13 cellular contexts compared by ENCODE assay signal in genomic region chr20:62039738-62040137, GRCh38. TPM values are rescaled to one million over a fixed set of nuclear protein-coding genes. Genes with fewer than 3 reads are reported as not detected.
DNase-seq lines count a peak whose midpoint lies in the region; ATAC-seq and TF ChIP-seq lines count a peak whose summit lies in the region.
"Had no signal": no experiment of that assay in that cellular context is flagged by ENCODE, and none has a peak within 500 bp of the region (broad histone marks: within the 10 kb centered on the region; RNA-seq: fewer than 3 reads in every experiment).

No MANE protein-coding gene starts in this region.

- H3K9me3 Mint-ChIP-seq in memory B cell: no peaks in the 10 kb centered on the region
- H3K9me3 Mint-ChIP-seq in T-helper 2 cell treated with Interferon-gamma antibody and Interleukin-4, amounts not matched to agents 5 μg/mL and 100 μg/mL, for 36 hours: no peaks in the 10 kb centered on the region

- H3K9me2 ChIP-seq in OCI-LY7 (ENCODE audit: insufficient read depth, low read length): no peaks in the 10 kb centered on the region

- H3K36me3 Mint-ChIP-seq in memory B cell: peaks cover 7% of the 10 kb centered on the region
- H3K36me3 Mint-ChIP-seq in T-helper 2 cell treated with Interferon-gamma antibody and Interleukin-4, amounts not matched to agents 5 μg/mL and 100 μg/mL, for 36 hours (ENCODE audit: low read depth): peaks cover 2% of the 10 kb centered on the region

- peaks cover 25% of the 10 kb centered on the region for H3K4me1 ChIP-seq in OCI-LY7 (ENCODE audit: insufficient read depth, low read length, poor library complexity, severe bottlenecking)

- no peaks in the 10 kb centered on the region for H3K27me3 Mint-ChIP-seq in memory B cell
- H3K27me3 Mint-ChIP-seq in T-helper 2 cell treated with Interferon-gamma antibody and Interleukin-4, amounts not matched to agents 5 μg/mL and 100 μg/mL, for 36 hours (ENCODE audit: low read depth): no peaks in the 10 kb centered on the region
- H3K27me3 Mint-ChIP-seq: CD4-positive, CD25-positive, alpha-beta regulatory T cell had no signal

- peaks cover 34% of the 10 kb centered on the region for H3K4me1 Mint-ChIP-seq in memory B cell
- no peaks in the 10 kb centered on the region for H3K4me1 Mint-ChIP-seq in T-helper 2 cell treated with Interferon-gamma antibody and Interleukin-4, amounts not matched to agents 5 μg/mL and 100 μg/mL, for 36 hours (ENCODE audit: low read depth)

- POLR2A ChIA-PET in OCI-LY7 (lab: Charles Lee): no interaction called here

- H3K4me2 ChIP-seq in OCI-LY7 (ENCODE audit: low read length): peak overlapping the region; percentile 58

- H3K4me3 ChIP-seq in GM12865 (ENCODE audit: low read depth, low read length): no peak overlapping the region
- no peak overlapping the region for H3K4me3 ChIP-seq in OCI-LY7 (ENCODE audit: low read depth, low read length, poor library complexity, severe bottlenecking)

- DNase-seq in GM12865 (ENCODE audit: low read depth): peak; percentile 12
- DNase-seq in OCI-LY7 (ENCODE audit: low spot score): no peak
- DNase-seq in memory B cell (ENCODE audit: low spot score in 2 of 2): no peak
- DNase-seq in NCI-H1417 (lab: John Stamatoyannopoulos, UW): no peak
- DNase-seq in superior temporal gyrus (ENCODE audit: extremely low spot score): no peak
- DNase-seq in RKO (ENCODE audit: low spot score): no peak
- no peak for DNase-seq in T-helper 2 cell treated with Interferon-gamma antibody and Interleukin-4, amounts not matched to agents 5 μg/mL and 100 μg/mL, for 36 hours (ENCODE audit: low spot score)
- DNase-seq: ACHN; CD4-positive, CD25-positive, alpha-beta regulatory T cell; NCI-H187 treated with DMSO at 0.1 percent for 48 hours; NCI-H748 treated with DMSO at 0.1 percent for 48 hours; SW 1271 had no signal

- H2AFZ ChIP-seq in OCI-LY7 (ENCODE audit: low read length): no peak overlapping the region

- no peak overlapping the region for H3K27ac Mint-ChIP-seq in memory B cell
- no peak overlapping the region for H3K27ac Mint-ChIP-seq in T-helper 2 cell treated with Interferon-gamma antibody and Interleukin-4, amounts not matched to agents 5 μg/mL and 100 μg/mL, for 36 hours

- peak overlapping the region; percentile 30 for H3K4me3 Mint-ChIP-seq in memory B cell
- no peak overlapping the region for H3K4me3 Mint-ChIP-seq in T-helper 2 cell treated with Interferon-gamma antibody and Interleukin-4, amounts not matched to agents 5 μg/mL and 100 μg/mL, for 36 hours

- CTCF ChIA-PET in OCI-LY7 (lab: Charles Lee; ENCODE audit: unreplicated experiment): no interaction called here

- no peaks in the 10 kb centered on the region; the same call in 1 of the 2 replicates for H3K36me3 ChIP-seq in OCI-LY7 (ENCODE audit: insufficient read depth, low read length)

- no peaks in the 10 kb centered on the region; the same call in 1 of the 2 replicates for H4K20me1 ChIP-seq in OCI-LY7 (ENCODE audit: insufficient read depth, low read length)

- peaks cover 73% of the 10 kb centered on the region for H3K79me2 ChIP-seq in OCI-LY7 (ENCODE audit: insufficient read depth, low read depth, low read length)

- TF ChIP-seq CTCF in GM12865 (IDR thresholded peaks at IDR 0.05; ENCODE audit: insufficient read depth, low read depth, low read length, missing control alignments) (no peak), OCI-LY7 (conservative IDR thresholded peaks at IDR 0.05; ENCODE audit: low read length) (no peak)

- peak; percentile 52 for ATAC-seq in HG02852 (IDR thresholded peaks at IDR 0.05; ENCODE audit: unreplicated experiment)
- ATAC-seq in memory B cell (ENCODE audit: low read depth): peak; percentile 50

- H3K9me3 ChIP-seq in OCI-LY7 (ENCODE audit: low read length): 0 out of 2 replicates have a peak, but pooled peaks cover 7% of the 10 kb centered on the region

- intact Hi-C loops in OCI-LY7 (cut with micrococcal nuclease; ENCODE audit: unreplicated experiment): no loop called here

- BruUV-seq in OCI-LY7 (replicated peaks; lab: Mats Ljungman, UMichigan): no TSS peak

- no peak overlapping the region for H3K27ac ChIP-seq in OCI-LY7 (ENCODE audit: low read depth, low read length, poor library complexity, severe bottlenecking)

RNA-seq across cellular contexts. Expression of gene TAF4, which starts 25.9 kb away (rescaled TPM):
- total RNA-seq in OCI-LY7 (2014; rRNA removed; shearing (Covaris generic)): 6.7 and 11.2 TPM in 2 replicates
- total RNA-seq in OCI-LY7 (2022): 28.4 and 38.9 TPM in 2 replicates
